Comparison of ENCODE assay signal across 27 cellular contexts in the genomic region with DNA sequence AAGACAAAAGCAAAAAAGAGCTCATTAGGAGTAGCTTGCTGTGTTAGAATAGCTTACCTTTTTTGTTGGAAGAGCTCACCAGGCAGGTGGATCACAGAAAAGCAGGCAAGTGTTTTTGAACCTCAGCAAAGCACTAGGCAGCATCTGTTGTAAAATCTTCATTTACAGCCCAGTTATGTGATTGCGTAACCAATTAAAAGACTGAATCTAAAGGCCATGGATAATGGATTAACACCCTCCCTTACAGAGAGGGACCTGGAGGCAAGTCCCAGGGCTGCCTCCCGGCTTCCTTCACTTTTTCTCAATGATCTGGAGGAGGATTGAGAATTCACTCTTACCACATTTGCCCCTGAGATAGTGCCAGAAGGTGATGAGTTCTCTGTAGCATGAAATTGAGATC.
"Had no signal": no experiment of that assay in that cellular context is flagged by ENCODE, and none has a peak within 500 bp of the region (broad histone marks: within the 10 kb centered on the region; RNA-seq: fewer than 3 reads in every experiment).

No MANE protein-coding gene starts in this region.

- H3K36me3 Mint-ChIP-seq: memory B cell; naive B cell; natural killer cell treated with Interleukin-12 subunit alpha and Interleukin-12 subunit beta and Interleukin-15 and Interleukin-18, amount 100 ng/mL, for 72 hours; stimulated activated memory B cell treated with anti-CD40 and anti-IgM and Interleukin-4, amounts not matched to agents 10 μg/mL and 1 μg/mL and 100 μg/mL, for 72 hours had no signal

- H3K9me3 Mint-ChIP-seq: dendritic cell treated with granulocyte-macrophage colony-stimulating factor and Interleukin-4, amounts not matched to agents 40 ng/mL and 50 ng/mL, for 4 days; memory B cell; natural killer cell treated with Interleukin-12 subunit alpha and Interleukin-12 subunit beta and Interleukin-15 and Interleukin-18, amount 100 ng/mL, for 72 hours; neural crest cell; stimulated activated memory B cell treated with anti-CD40 and anti-IgM and Interleukin-4, amounts not matched to agents 10 μg/mL and 1 μg/mL and 100 μg/mL, for 72 hours; stimulated activated naive CD8-positive, alpha-beta T cell treated with anti-CD3 and anti-CD28 coated beads, Interleukin-15, Interleukin-2, amounts not matched to agents 100 ng/mL and 50 ng/mL, for 24 hours had no signal

- H3K36me3 ChIP-seq: colonic mucosa, esophagus muscularis mucosa, gastroesophageal sphincter, heart left ventricle, prostate gland, right atrium auricular region, sigmoid colon, thoracic aorta, tibial nerve, upper lobe of left lung had no signal

- H2AFZ ChIP-seq: hepatocyte had no signal

- H3K4me1 Mint-ChIP-seq: neural crest cell; stimulated activated memory B cell treated with anti-CD40 and anti-IgM and Interleukin-4, amounts not matched to agents 10 μg/mL and 1 μg/mL and 100 μg/mL, for 72 hours had no signal

- FAIRE-seq: endothelial cell of umbilical vein, kidney, urothelium cell line had no signal

- H3K4me1 ChIP-seq: colonic mucosa, foreskin keratinocyte, gastroesophageal sphincter, prostate gland, right atrium auricular region, sigmoid colon, upper lobe of left lung had no signal

- ATAC-seq: foreskin keratinocyte; gastroesophageal sphincter; heart left ventricle; left lobe of liver; mucosa of descending colon; natural killer cell treated with Interleukin-12 subunit alpha and Interleukin-12 subunit beta and Interleukin-15 and Interleukin-18, amount 100 ng/mL, for 72 hours; stimulated activated memory B cell treated with anti-CD40 and anti-IgM and Interleukin-4, amounts not matched to agents 10 μg/mL and 1 μg/mL and 100 μg/mL, for 72 hours had no signal

- H3K27ac Mint-ChIP-seq: dendritic cell treated with granulocyte-macrophage colony-stimulating factor and Interleukin-4, amounts not matched to agents 40 ng/mL and 50 ng/mL, for 4 days; memory B cell; naive B cell; natural killer cell treated with Interleukin-12 subunit alpha and Interleukin-12 subunit beta and Interleukin-15 and Interleukin-18, amount 100 ng/mL, for 72 hours; stimulated activated memory B cell treated with anti-CD40 and anti-IgM and Interleukin-4, amounts not matched to agents 10 μg/mL and 1 μg/mL and 100 μg/mL, for 72 hours; stimulated activated naive CD8-positive, alpha-beta T cell treated with anti-CD3 and anti-CD28 coated beads, Interleukin-15, Interleukin-2, amounts not matched to agents 100 ng/mL and 50 ng/mL, for 24 hours had no signal

- H3K27me3 Mint-ChIP-seq: stimulated activated memory B cell treated with anti-CD40 and anti-IgM and Interleukin-4, amounts not matched to agents 10 μg/mL and 1 μg/mL and 100 μg/mL, for 72 hours; stimulated activated naive CD8-positive, alpha-beta T cell treated with anti-CD3 and anti-CD28 coated beads, Interleukin-15, Interleukin-2, amounts not matched to agents 100 ng/mL and 50 ng/mL, for 24 hours had no signal

- H3K4me2 ChIP-seq: hepatocyte had no signal

- H3K27me3 ChIP-seq: colonic mucosa, esophagus muscularis mucosa, foreskin keratinocyte, gastroesophageal sphincter, hepatocyte, right atrium auricular region, sigmoid colon, tibial nerve, upper lobe of left lung had no signal

- H3K4me3 ChIP-seq: colonic mucosa, esophagus muscularis mucosa, gastroesophageal sphincter, heart left ventricle, hepatocyte, lung, mucosa of descending colon, prostate gland, right atrium auricular region, sigmoid colon, thoracic aorta, tibial nerve, upper lobe of left lung had no signal

- H3K9me3 ChIP-seq: colonic mucosa, esophagus muscularis mucosa, gastroesophageal sphincter, heart left ventricle, mucosa of descending colon, prostate gland, right atrium auricular region, sigmoid colon, thoracic aorta, tibial nerve, upper lobe of left lung had no signal

- H3K79me2 ChIP-seq: hepatocyte had no signal

- H3K4me3 Mint-ChIP-seq: dendritic cell treated with granulocyte-macrophage colony-stimulating factor and Interleukin-4, amounts not matched to agents 40 ng/mL and 50 ng/mL, for 4 days; memory B cell; naive B cell; natural killer cell treated with Interleukin-12 subunit alpha and Interleukin-12 subunit beta and Interleukin-15 and Interleukin-18, amount 100 ng/mL, for 72 hours; neural crest cell; stimulated activated memory B cell treated with anti-CD40 and anti-IgM and Interleukin-4, amounts not matched to agents 10 μg/mL and 1 μg/mL and 100 μg/mL, for 72 hours; stimulated activated naive CD8-positive, alpha-beta T cell treated with anti-CD3 and anti-CD28 coated beads, Interleukin-15, Interleukin-2, amounts not matched to agents 100 ng/mL and 50 ng/mL, for 24 hours had no signal

- H3K27ac ChIP-seq: colonic mucosa, esophagus muscularis mucosa, foreskin keratinocyte, gastroesophageal sphincter, heart left ventricle, hepatocyte, prostate gland, right atrium auricular region, sigmoid colon, thoracic aorta, tibial nerve, upper lobe of left lung had no signal

- DNase-seq: colonic mucosa; effector CD8-positive, alpha-beta T cell; foreskin keratinocyte; heart left ventricle; kidney; mucosa of descending colon; naive B cell; sigmoid colon; stimulated activated CD4-positive, alpha-beta T cell treated with anti-CD3 and anti-CD28 coated beads, Interleukin-4, amount 100 ng/mL, for 4 hours; upper lobe of left lung had no signal
